1 cellular context compared by ENCODE assay signal in the genomic region with DNA sequence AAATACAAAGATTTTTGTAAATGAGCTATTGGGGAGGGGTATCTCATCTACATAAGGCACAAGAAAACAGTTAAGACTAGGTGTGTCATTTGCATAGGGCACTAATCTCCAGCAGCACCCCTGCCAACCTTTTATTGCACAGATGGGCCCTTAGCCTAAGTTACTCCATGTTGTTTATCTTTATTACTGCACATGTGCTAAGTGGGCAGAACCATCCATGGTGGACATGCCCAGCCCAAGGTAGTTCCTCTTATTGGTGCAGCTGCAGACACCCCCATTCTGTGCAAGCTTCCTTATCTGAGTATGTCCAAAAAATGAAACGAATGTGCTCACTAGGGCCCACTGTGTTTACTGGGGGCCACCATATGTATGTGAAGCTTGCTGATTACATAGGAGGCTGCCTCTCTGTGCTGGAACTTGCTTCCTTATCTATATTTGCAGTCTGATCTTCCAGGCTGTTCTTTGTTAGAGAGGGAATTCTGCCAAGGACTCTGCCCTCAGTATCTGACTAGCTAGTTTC.
A peak's percentile ranks its signal among the peaks of the same experiment; 100 is the strongest.
TF ChIP-seq lines count a peak whose summit lies in the region.

No MANE protein-coding gene starts in this region.

TF ChIP-seq in K562, 482 proteins besides CTCF, POLR2A, EP300 and RAD21 (continued from another document and continues in another):
- TF ChIP-seq, protein P1, sequence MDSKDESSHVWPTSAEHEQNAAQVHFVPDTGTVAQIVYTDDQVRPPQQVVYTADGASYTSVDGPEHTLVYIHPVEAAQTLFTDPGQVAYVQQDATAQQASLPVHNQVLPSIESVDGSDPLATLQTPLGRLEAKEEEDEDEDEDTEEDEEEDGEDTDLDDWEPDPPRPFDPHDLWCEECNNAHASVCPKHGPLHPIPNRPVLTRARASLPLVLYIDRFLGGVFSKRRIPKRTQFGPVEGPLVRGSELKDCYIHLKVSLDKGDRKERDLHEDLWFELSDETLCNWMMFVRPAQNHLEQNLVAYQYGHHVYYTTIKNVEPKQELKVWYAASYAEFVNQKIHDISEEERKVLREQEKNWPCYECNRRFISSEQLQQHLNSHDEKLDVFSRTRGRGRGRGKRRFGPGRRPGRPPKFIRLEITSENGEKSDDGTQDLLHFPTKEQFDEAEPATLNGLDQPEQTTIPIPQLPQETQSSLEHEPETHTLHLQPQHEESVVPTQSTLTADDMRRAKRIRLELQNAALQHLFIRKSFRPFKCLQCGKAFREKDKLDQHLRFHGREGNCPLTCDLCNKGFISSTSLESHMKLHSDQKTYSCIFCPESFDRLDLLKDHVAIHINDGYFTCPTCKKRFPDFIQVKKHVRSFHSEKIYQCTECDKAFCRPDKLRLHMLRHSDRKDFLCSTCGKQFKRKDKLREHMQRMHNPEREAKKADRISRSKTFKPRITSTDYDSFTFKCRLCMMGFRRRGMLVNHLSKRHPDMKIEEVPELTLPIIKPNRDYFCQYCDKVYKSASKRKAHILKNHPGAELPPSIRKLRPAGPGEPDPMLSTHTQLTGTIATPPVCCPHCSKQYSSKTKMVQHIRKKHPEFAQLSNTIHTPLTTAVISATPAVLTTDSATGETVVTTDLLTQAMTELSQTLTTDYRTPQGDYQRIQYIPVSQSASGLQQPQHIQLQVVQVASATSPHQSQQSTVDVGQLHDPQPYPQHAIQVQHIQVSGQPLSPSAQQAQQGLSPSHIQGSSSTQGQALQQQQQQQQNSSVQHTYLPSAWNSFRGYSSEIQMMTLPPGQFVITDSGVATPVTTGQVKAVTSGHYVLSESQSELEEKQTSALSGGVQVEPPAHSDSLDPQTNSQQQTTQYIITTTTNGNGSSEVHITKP (IDR thresholded peaks at IDR 0.05; ENCODE audit: partially characterized antibody), result peak; percentile 87
- TF ChIP-seq, protein P2, sequence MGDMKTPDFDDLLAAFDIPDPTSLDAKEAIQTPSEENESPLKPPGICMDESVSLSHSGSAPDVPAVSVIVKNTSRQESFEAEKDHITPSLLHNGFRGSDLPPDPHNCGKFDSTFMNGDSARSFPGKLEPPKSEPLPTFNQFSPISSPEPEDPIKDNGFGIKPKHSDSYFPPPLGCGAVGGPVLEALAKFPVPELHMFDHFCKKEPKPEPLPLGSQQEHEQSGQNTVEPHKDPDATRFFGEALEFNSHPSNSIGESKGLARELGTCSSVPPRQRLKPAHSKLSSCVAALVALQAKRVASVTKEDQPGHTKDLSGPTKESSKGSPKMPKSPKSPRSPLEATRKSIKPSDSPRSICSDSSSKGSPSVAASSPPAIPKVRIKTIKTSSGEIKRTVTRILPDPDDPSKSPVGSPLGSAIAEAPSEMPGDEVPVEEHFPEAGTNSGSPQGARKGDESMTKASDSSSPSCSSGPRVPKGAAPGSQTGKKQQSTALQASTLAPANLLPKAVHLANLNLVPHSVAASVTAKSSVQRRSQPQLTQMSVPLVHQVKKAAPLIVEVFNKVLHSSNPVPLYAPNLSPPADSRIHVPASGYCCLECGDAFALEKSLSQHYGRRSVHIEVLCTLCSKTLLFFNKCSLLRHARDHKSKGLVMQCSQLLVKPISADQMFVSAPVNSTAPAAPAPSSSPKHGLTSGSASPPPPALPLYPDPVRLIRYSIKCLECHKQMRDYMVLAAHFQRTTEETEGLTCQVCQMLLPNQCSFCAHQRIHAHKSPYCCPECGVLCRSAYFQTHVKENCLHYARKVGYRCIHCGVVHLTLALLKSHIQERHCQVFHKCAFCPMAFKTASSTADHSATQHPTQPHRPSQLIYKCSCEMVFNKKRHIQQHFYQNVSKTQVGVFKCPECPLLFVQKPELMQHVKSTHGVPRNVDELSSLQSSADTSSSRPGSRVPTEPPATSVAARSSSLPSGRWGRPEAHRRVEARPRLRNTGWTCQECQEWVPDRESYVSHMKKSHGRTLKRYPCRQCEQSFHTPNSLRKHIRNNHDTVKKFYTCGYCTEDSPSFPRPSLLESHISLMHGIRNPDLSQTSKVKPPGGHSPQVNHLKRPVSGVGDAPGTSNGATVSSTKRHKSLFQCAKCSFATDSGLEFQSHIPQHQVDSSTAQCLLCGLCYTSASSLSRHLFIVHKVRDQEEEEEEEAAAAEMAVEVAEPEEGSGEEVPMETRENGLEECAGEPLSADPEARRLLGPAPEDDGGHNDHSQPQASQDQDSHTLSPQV (IDR thresholded peaks at IDR 0.05), result peak; percentile 100
- TF ChIP-seq, protein P3, sequence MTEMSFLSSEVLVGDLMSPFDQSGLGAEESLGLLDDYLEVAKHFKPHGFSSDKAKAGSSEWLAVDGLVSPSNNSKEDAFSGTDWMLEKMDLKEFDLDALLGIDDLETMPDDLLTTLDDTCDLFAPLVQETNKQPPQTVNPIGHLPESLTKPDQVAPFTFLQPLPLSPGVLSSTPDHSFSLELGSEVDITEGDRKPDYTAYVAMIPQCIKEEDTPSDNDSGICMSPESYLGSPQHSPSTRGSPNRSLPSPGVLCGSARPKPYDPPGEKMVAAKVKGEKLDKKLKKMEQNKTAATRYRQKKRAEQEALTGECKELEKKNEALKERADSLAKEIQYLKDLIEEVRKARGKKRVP (CRISPR knock-in tag; IDR thresholded peaks at IDR 0.05), result peak; percentile 96
- TF ChIP-seq, protein P4, sequence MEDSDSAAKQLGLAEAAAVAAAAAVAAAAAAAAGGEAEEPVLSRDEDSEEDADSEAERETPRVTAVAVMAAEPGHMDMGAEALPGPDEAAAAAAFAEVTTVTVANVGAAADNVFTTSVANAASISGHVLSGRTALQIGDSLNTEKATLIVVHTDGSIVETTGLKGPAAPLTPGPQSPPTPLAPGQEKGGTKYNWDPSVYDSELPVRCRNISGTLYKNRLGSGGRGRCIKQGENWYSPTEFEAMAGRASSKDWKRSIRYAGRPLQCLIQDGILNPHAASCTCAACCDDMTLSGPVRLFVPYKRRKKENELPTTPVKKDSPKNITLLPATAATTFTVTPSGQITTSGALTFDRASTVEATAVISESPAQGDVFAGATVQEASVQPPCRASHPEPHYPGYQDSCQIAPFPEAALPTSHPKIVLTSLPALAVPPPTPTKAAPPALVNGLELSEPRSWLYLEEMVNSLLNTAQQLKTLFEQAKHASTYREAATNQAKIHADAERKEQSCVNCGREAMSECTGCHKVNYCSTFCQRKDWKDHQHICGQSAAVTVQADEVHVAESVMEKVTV (CRISPR knock-in tag; IDR thresholded peaks at IDR 0.05), result peak; percentile 61
- peak; percentile 80 for TF ChIP-seq BACH1 (tag; IDR thresholded peaks at IDR 0.05)
- TF ChIP-seq, protein P5, sequence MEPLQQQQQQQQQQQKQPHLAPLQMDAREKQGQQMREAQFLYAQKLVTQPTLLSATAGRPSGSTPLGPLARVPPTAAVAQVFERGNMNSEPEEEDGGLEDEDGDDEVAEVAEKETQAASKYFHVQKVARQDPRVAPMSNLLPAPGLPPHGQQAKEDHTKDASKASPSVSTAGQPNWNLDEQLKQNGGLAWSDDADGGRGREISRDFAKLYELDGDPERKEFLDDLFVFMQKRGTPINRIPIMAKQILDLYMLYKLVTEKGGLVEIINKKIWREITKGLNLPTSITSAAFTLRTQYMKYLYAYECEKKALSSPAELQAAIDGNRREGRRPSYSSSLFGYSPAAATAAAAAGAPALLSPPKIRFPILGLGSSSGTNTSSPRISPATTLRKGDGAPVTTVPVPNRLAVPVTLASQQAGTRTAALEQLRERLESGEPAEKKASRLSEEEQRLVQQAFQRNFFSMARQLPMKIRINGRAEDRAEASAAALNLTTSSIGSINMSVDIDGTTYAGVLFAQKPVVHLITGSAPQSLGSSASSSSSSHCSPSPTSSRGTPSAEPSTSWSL (CRISPR knock-in tag; IDR thresholded peaks at IDR 0.05; ENCODE audit: borderline replicate concordance), result peak; percentile 49; the same call in 1 of the 2 replicates
- TF ChIP-seq, protein P6, sequence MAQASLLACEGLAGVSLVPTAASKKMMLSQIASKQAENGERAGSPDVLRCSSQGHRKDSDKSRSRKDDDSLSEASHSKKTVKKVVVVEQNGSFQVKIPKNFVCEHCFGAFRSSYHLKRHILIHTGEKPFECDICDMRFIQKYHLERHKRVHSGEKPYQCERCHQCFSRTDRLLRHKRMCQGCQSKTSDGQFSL (CRISPR knock-in tag; IDR thresholded peaks at IDR 0.05), result no peak
- TF ChIP-seq, protein P6 (tag; IDR thresholded peaks at IDR 0.05), result peak in 1 of 2 experiments; percentile 97; a peak in 2 of 4 replicates
- no peak for TF ChIP-seq HDAC6 (IDR thresholded peaks at IDR 0.05; ENCODE audit: low read depth, low read length)
- peak; percentile 89 for TF ChIP-seq ARID1B (IDR thresholded peaks at IDR 0.05)
- TF ChIP-seq ARID2 (IDR thresholded peaks at IDR 0.05), result no peak
- TF ChIP-seq ZNF551 (CRISPR knock-in tag; IDR thresholded peaks at IDR 0.05), result no peak
- TF ChIP-seq, protein P7, sequence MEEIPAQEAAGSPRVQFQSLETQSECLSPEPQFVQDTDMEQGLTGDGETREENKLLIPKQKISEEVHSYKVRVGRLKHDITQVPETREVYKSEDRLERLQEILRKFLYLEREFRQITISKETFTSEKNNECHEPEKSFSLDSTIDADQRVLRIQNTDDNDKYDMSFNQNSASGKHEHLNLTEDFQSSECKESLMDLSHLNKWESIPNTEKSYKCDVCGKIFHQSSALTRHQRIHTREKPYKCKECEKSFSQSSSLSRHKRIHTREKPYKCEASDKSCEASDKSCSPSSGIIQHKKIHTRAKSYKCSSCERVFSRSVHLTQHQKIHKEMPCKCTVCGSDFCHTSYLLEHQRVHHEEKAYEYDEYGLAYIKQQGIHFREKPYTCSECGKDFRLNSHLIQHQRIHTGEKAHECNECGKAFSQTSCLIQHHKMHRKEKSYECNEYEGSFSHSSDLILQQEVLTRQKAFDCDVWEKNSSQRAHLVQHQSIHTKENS (CRISPR knock-in tag; IDR thresholded peaks at IDR 0.05), result no peak
- TF ChIP-seq, protein P8, sequence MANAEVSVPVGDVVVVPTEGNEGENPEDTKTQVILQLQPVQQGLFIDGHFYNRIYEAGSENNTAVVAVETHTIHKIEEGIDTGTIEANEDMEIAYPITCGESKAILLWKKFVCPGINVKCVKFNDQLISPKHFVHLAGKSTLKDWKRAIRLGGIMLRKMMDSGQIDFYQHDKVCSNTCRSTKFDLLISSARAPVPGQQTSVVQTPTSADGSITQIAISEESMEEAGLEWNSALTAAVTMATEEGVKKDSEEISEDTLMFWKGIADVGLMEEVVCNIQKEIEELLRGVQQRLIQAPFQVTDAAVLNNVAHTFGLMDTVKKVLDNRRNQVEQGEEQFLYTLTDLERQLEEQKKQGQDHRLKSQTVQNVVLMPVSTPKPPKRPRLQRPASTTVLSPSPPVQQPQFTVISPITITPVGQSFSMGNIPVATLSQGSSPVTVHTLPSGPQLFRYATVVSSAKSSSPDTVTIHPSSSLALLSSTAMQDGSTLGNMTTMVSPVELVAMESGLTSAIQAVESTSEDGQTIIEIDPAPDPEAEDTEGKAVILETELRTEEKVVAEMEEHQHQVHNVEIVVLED (CRISPR knock-in tag; IDR thresholded peaks at IDR 0.05), result peak; percentile 74
- TF ChIP-seq ZNF57 (CRISPR knock-in tag; IDR thresholded peaks at IDR 0.05), result peak; percentile 91
- TF ChIP-seq HDAC2 (IDR thresholded peaks at IDR 0.05), result 0 out of 2 replicates have a peak, but pooled peaks have one; percentile 57
- TF ChIP-seq, protein P9, sequence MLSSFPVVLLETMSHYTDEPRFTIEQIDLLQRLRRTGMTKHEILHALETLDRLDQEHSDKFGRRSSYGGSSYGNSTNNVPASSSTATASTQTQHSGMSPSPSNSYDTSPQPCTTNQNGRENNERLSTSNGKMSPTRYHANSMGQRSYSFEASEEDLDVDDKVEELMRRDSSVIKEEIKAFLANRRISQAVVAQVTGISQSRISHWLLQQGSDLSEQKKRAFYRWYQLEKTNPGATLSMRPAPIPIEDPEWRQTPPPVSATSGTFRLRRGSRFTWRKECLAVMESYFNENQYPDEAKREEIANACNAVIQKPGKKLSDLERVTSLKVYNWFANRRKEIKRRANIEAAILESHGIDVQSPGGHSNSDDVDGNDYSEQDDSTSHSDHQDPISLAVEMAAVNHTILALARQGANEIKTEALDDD (IDR thresholded peaks at IDR 0.05), result no peak
- TF ChIP-seq, protein P10, sequence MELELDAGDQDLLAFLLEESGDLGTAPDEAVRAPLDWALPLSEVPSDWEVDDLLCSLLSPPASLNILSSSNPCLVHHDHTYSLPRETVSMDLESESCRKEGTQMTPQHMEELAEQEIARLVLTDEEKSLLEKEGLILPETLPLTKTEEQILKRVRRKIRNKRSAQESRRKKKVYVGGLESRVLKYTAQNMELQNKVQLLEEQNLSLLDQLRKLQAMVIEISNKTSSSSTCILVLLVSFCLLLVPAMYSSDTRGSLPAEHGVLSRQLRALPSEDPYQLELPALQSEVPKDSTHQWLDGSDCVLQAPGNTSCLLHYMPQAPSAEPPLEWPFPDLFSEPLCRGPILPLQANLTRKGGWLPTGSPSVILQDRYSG (tag; conservative IDR thresholded peaks at IDR 0.05; ENCODE audit: low read depth), result peak; percentile 95
- TF ChIP-seq SP1 (CRISPR knock-in tag; IDR thresholded peaks at IDR 0.05), result no peak
- TF ChIP-seq NR2C1 (IDR thresholded peaks at IDR 0.05), result no peak
- TF ChIP-seq NR2C1 (tag; IDR thresholded peaks at IDR 0.05), result peak; percentile 90
- TF ChIP-seq BCOR (IDR thresholded peaks at IDR 0.05), result no peak
- peak; percentile 92 for TF ChIP-seq IFI16 (CRISPR knock-in tag; IDR thresholded peaks at IDR 0.05)
- peak; percentile 96 for TF ChIP-seq HIVEP1 (CRISPR knock-in tag; IDR thresholded peaks at IDR 0.05)
- TF ChIP-seq ZNF134 (CRISPR knock-in tag; conservative IDR thresholded peaks at IDR 0.05), result peak; percentile 85
- TF ChIP-seq GABPA (tag; conservative IDR thresholded peaks at IDR 0.05; ENCODE audit: low read depth), result peak; percentile 40; the same call in 1 of the 2 replicates
- TF ChIP-seq ZNF695 (CRISPR knock-in tag; IDR thresholded peaks at IDR 0.05), result peak; percentile 97
- peak; percentile 62; the same call in 1 of the 2 replicates for TF ChIP-seq SMARCE1 (IDR thresholded peaks at IDR 0.05)
- no peak for TF ChIP-seq ZNF3 (CRISPR knock-in tag; IDR thresholded peaks at IDR 0.05)
- peak; percentile 97 for TF ChIP-seq ZNF197 (CRISPR knock-in tag; IDR thresholded peaks at IDR 0.05; ENCODE audit: low read depth)
- TF ChIP-seq ZNF507 (tag; conservative IDR thresholded peaks at IDR 0.05), result peak; percentile 49
- TF ChIP-seq ZFP1 (CRISPR knock-in tag; IDR thresholded peaks at IDR 0.05), result peak; percentile 75
- TF ChIP-seq, protein P11, sequence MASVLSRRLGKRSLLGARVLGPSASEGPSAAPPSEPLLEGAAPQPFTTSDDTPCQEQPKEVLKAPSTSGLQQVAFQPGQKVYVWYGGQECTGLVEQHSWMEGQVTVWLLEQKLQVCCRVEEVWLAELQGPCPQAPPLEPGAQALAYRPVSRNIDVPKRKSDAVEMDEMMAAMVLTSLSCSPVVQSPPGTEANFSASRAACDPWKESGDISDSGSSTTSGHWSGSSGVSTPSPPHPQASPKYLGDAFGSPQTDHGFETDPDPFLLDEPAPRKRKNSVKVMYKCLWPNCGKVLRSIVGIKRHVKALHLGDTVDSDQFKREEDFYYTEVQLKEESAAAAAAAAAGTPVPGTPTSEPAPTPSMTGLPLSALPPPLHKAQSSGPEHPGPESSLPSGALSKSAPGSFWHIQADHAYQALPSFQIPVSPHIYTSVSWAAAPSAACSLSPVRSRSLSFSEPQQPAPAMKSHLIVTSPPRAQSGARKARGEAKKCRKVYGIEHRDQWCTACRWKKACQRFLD (CRISPR knock-in tag; IDR thresholded peaks at IDR 0.05), result peak; percentile 98
- no peak for TF ChIP-seq BRF1 (IDR thresholded peaks at IDR 0.05; ENCODE audit: borderline replicate concordance, extremely low read depth, insufficient read length)
- TF ChIP-seq PML (IDR thresholded peaks at IDR 0.05; ENCODE audit: low read length), result peak; percentile 83
